ENCODE assay signal across 8 cellular contexts in genomic region chr11:128031538-128032134, GRCh38.
DNase-seq lines count a peak whose midpoint lies in the region; ATAC-seq, FAIRE-seq and TF ChIP-seq lines count a peak whose summit lies in the region.
"Not testable (repeated sequence)": the region's sequence is repeated elsewhere in the genome, so short reads cannot be mapped to it uniquely, and the experiment has no call there.

No MANE protein-coding gene starts in this region.

- not testable (repeated sequence) for H3K4me1 ChIP-seq in HepG2 (ENCODE audit: insufficient read depth, low read length)

- TF ChIP-seq EP300 in HepG2 (IDR thresholded peaks at IDR 0.05; ENCODE audit: low read depth in 2 of 2, low read length in 2 of 2); HepG2 (CRISPR knock-in tag; IDR thresholded peaks at IDR 0.05; ENCODE audit: borderline replicate concordance): not testable (repeated sequence)

- FAIRE-seq in D721Med (lab: Jason Lieb, UNC): not testable (repeated sequence)
- peak; percentile 76 for FAIRE-seq in HepG2 (lab: Jason Lieb, UNC)

- TF ChIP-seq RAD21 in HepG2 (CRISPR knock-in tag; IDR thresholded peaks at IDR 0.05): peak; percentile 64

- not testable (repeated sequence) for DNase-seq in D721Med (ENCODE audit: insufficient read length, low spot score)
- peak; percentile 50 for DNase-seq in NCI-H774 (lab: John Stamatoyannopoulos, UW)
- DNase-seq in activated CD4-positive, alpha-beta T cell treated with anti-CD3 and anti-CD28 coated beads, Interleukin-2, amount 50 U/mL, for 1 hour: peak; percentile 65
- peak; percentile 63 for DNase-seq in dedifferentiated amniotic fluid mesenchymal stem cell (ENCODE audit: extremely low spot score)
- peak; percentile 46 for DNase-seq in HepG2 (ENCODE audit: low spot score)
- peak; percentile 23 for DNase-seq in stimulated activated CD8-positive, alpha-beta memory T cell treated with anti-CD3 and anti-CD28 coated beads, Interleukin-12 subunit alpha, Interleukin-12 subunit beta, amount 100 ng/mL, for 4 hours (ENCODE audit: low read depth)

- ATAC-seq in GM21381 (IDR thresholded peaks at IDR 0.05; ENCODE audit: unreplicated experiment) (peak; percentile 86), HG03558 (IDR thresholded peaks at IDR 0.05; ENCODE audit: extremely low read depth, unreplicated experiment) (peak; percentile 86), HepG2 (peak; percentile 90)

- H3K9ac ChIP-seq in HepG2 (ENCODE audit: insufficient read depth, low read depth, low read length): not testable (repeated sequence)

- intact Hi-C loops in HepG2 (cut with micrococcal nuclease; ENCODE audit: unreplicated experiment): loop anchor here (1.0 kb wide), 3 partner anchors 127 to 800 kb away; no protein-coding TSS in a partner anchor

- POLR2A ChIA-PET in HepG2 (lab: Yijun Ruan, JAX): not testable (repeated sequence)

- TF ChIP-seq CTCF in D721Med (IDR thresholded peaks at IDR 0.05; ENCODE audit: insufficient read depth, missing control alignments): peak; percentile 91
- peak; percentile 76 for TF ChIP-seq CTCF in HepG2 (CRISPR knock-in tag; IDR thresholded peaks at IDR 0.05)

- CTCF ChIA-PET in HepG2 (lab: Yijun Ruan, JAX; ENCODE audit: low intra/inter-chr PET ratio, low total read pairs): interaction anchor here (1.6 kb wide), 2 partner anchors 126 to 799 kb away, joined by 11 to 12 read pairs; no protein-coding TSS in a partner anchor

- H3K4me3 ChIP-seq in HepG2 (replicated peaks in 1 of 3; ENCODE audit: insufficient read depth in 1 of 3, low read depth in 2 of 3, low read length in 3 of 3): not testable (repeated sequence)

- not testable (repeated sequence) for BruUV-seq in HepG2 (replicated peaks; lab: Mats Ljungman, UMichigan)

- in situ Hi-C loops in HepG2 (cut with HindIII; ENCODE audit: extremely low pct_ligation_motif_present, low pct_unique_long_range_greater_than_20kb): loop anchor here (5.0 kb wide), 2 partner anchors 601 to 801 kb away; no protein-coding TSS in a partner anchor

- not testable (repeated sequence) for H3K36me3 ChIP-seq in HepG2 (replicated peaks in 1 of 2; ENCODE audit: control insufficient read depth in 1 of 2, insufficient read depth in 2 of 2, low read length in 2 of 2)

- H3K27me3 ChIP-seq in HepG2 (ENCODE audit: control insufficient read depth in 1 of 2, insufficient read depth in 2 of 2, low read length in 2 of 2): not testable (repeated sequence)

- not testable (repeated sequence) for TF ChIP-seq POLR2A in HepG2 (IDR thresholded peaks at IDR 0.05; ENCODE audit: insufficient read depth in 1 of 2, low read depth in 2 of 2, low read length in 2 of 2)

- not testable (repeated sequence) for H2AFZ ChIP-seq in HepG2 (ENCODE audit: low read length)

- not testable (repeated sequence) for H3K27ac ChIP-seq in HepG2 (ENCODE audit: extremely low read length, insufficient read depth, low read length)

- not testable (repeated sequence) for H3K79me2 ChIP-seq in HepG2 (ENCODE audit: insufficient read depth, low read length)

- H4K20me1 ChIP-seq in HepG2 (ENCODE audit: insufficient read depth, low read length): not testable (repeated sequence)

- 24% methylated on average over 14 of the region's 14 CpGs for WGBS in HepG2 (ENCODE audit: low lambda C conversion rate)

- H3K9me3 ChIP-seq in HepG2 (ENCODE audit: low read length): not testable (repeated sequence)

- not testable (repeated sequence) for H3K4me2 ChIP-seq in HepG2 (ENCODE audit: low read depth, low read length)

TF ChIP-seq in HepG2, 621 proteins besides CTCF, POLR2A, EP300 and RAD21:
- TF ChIP-seq ONECUT2 (CRISPR knock-in tag; IDR thresholded peaks at IDR 0.05) (peak; percentile 75; the same call in 1 of the 2 replicates), SMC3 (IDR thresholded peaks at IDR 0.05; ENCODE audit: low read length) (peak; percentile 60), STAG1 (CRISPR knock-in tag; IDR thresholded peaks at IDR 0.05) (peak; percentile 78)
TF ChIP-seq in HepG2: peak in this region for 3; not testable (repeated sequence) for 618.
